1 cellular context compared by ENCODE assay signal in genomic region chr2:45963816-45964215, GRCh38.
TF ChIP-seq lines count a peak whose summit lies in the region.

No MANE protein-coding gene starts in this region.

TF ChIP-seq in IMR-90, 13 proteins besides CTCF, POLR2A, EP300 and RAD21 (continued from another document):
- TF ChIP-seq MAFK (IDR thresholded peaks at IDR 0.05; ENCODE audit: low read depth, low read length) (no peak), RCOR1 (IDR thresholded peaks at IDR 0.05; ENCODE audit: insufficient replicate concordance, low read length) (no peak), RFX5 (IDR thresholded peaks at IDR 0.05; ENCODE audit: low read depth, low read length) (no peak), SMC3 (IDR thresholded peaks at IDR 0.05; ENCODE audit: low read depth, low read length) (no peak), MXI1 (IDR thresholded peaks at IDR 0.05; ENCODE audit: borderline replicate concordance, low read depth, low read length) (no peak), MAZ (IDR thresholded peaks at IDR 0.05; ENCODE audit: borderline replicate concordance, low read depth, low read length) (no peak), FOS (IDR thresholded peaks at IDR 0.05; ENCODE audit: low read depth, low read length) (no peak), BHLHE40 (IDR thresholded peaks at IDR 0.05; ENCODE audit: low read depth, low read length) (no peak)
